Comparison of ENCODE assay signal across 8 cellular contexts in the genomic region with DNA sequence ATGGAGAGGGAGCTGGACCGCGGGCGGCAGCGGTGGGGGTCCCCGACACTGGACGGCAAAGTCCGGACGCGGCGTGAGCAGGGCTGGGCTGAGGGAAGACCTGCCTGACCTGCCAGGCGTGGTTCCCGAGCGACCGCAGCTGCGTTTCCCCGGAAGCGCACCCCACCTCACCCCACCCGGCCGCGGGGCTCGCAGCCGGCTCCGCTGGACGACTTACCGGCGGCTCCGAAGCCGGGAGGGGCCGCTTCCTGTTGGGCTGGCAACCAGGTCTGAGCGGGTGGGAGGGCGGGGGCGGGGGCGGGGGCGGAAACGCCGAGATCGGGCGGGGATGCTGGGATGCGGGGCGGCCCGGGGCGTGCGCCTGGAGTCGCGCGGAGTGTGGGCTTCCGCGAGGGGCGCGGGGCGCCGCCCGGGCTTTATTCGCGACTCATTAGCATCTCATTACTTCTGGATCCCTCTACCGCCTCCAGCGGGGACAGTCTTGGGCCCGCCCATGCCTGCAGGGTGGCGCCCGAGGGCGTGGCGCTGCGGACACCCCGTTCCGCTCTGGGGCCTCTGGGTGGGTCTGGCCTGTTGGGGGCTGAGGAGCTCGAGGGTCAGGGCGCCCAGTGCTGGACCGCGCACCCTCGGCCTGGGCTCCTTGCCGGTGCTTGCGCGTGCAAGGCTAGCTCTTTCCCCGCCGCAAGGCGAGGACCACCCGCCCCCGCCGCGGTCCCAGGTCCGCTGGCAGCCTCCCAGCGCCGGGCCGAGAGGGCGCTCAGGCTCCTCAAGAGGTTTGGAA. TPM values are rescaled to one million over a fixed set of nuclear protein-coding genes. Genes with fewer than 3 reads are reported as not detected.
DNase-seq lines count a peak whose midpoint lies in the region; ATAC-seq lines count a peak whose summit lies in the region.

Gene MICAL1 (minus strand): TSS at position 271 of the 781 bp plus-strand sequence. CDS start 1,576 bp downstream, outside the sequence.

- no peaks in the 10 kb centered on the region for H3K27me3 Mint-ChIP-seq in activated CD4-positive, alpha-beta memory T cell treated with anti-CD3 and anti-CD28 coated beads for 36 hours
- no peaks in the 10 kb centered on the region for H3K27me3 Mint-ChIP-seq in memory B cell

- peak; percentile 54 for ATAC-seq in GM18861 (IDR thresholded peaks at IDR 0.05; ENCODE audit: unreplicated experiment)
- ATAC-seq in HG03064 (IDR thresholded peaks at IDR 0.05; ENCODE audit: low read depth, unreplicated experiment): peak; percentile 40
- ATAC-seq in memory B cell (ENCODE audit: low read depth): peak; percentile 61

- peaks cover 16% of the 10 kb centered on the region for H3K36me3 Mint-ChIP-seq in activated CD4-positive, alpha-beta memory T cell treated with anti-CD3 and anti-CD28 coated beads for 36 hours
- H3K36me3 Mint-ChIP-seq in memory B cell: peaks cover 6% of the 10 kb centered on the region

- intact Hi-C loops in activated CD4-positive, alpha-beta memory T cell treated with anti-CD3 and anti-CD28 coated beads for 36 hours (cut with micrococcal nuclease): loop anchor here (1.0 to 5.0 kb wide), 5 partner anchors 15 to 893 kb away; partner anchors contain the start of genes FOXO3, PPIL6, SESN1 and SMPD2

- CTCF ChIA-PET in activated CD4-positive, alpha-beta memory T cell treated with anti-CD3 and anti-CD28 coated beads for 36 hours (lab: Charles Lee): interaction anchor here (0.8 to 5.4 kb wide), 4 partner anchors 12 to 72 kb away, joined by 3 to 37 read pairs (median 6); partner anchors contain the start of genes PPIL6 and SMPD2

- H3K4me3 Mint-ChIP-seq in activated CD4-positive, alpha-beta memory T cell treated with anti-CD3 and anti-CD28 coated beads for 36 hours: peak within 1 kb of the TSS; percentile 93
- H3K4me3 Mint-ChIP-seq in memory B cell: peak within 1 kb of the TSS; percentile 99

- H3K4me1 Mint-ChIP-seq in activated CD4-positive, alpha-beta memory T cell treated with anti-CD3 and anti-CD28 coated beads for 36 hours (ENCODE audit: low read depth): peaks cover 65% of the 10 kb centered on the region
- peaks cover 42% of the 10 kb centered on the region for H3K4me1 Mint-ChIP-seq in memory B cell

- POLR2A ChIA-PET in activated CD4-positive, alpha-beta memory T cell treated with anti-CD3 and anti-CD28 coated beads for 36 hours (lab: Charles Lee): interaction anchor here (0.5 to 5.5 kb wide), 8 partner anchors 11 to 284 kb away, joined by 3 to 37 read pairs (median 6); partner anchors contain the start of genes CD164, PPIL6, SMPD2 and ZBTB24

- no peaks in the 10 kb centered on the region for H3K9me3 Mint-ChIP-seq in activated CD4-positive, alpha-beta memory T cell treated with anti-CD3 and anti-CD28 coated beads for 36 hours
- H3K9me3 Mint-ChIP-seq in memory B cell: no peaks in the 10 kb centered on the region

- peak; percentile 83 for DNase-seq in AG08395 (ENCODE audit: low spot score)
- DNase-seq in NCI-H524 (lab: John Stamatoyannopoulos, UW): peak; percentile 57 to 75
- DNase-seq in activated CD4-positive, alpha-beta memory T cell treated with anti-CD3 and anti-CD28 coated beads for 36 hours: peak; percentile 78
- peak; percentile 69 for DNase-seq in effector CD8-positive, alpha-beta T cell (lab: John Stamatoyannopoulos, UW)
- peak; percentile 80 to 87 for DNase-seq in memory B cell (ENCODE audit: low spot score in 2 of 2)
- DNase-seq in stimulated activated CD8-positive, alpha-beta memory T cell treated with anti-CD3 and anti-CD28 coated beads, Interleukin-15, amount 100 ng/mL, for 24 hours (ENCODE audit: low read depth): peak; percentile 31

- peak within 1 kb of the TSS; percentile 90 for H3K27ac Mint-ChIP-seq in activated CD4-positive, alpha-beta memory T cell treated with anti-CD3 and anti-CD28 coated beads for 36 hours
- peak within 1 kb of the TSS; percentile 100 for H3K27ac Mint-ChIP-seq in memory B cell

RNA-seq across cellular contexts. Expression of gene MICAL1, which starts in this region (rescaled TPM):
- 10 to 100 TPM; 39.4 to 45.0 TPM for total RNA-seq in activated CD4-positive, alpha-beta memory T cell treated with anti-CD3 and anti-CD28 coated beads for 36 hours

Comparison
In these comparisons a context has a peak if more than half of its experiments do, and no peak if none do; other contexts are left out.
1. Peak in every context shown above with its lines: DNase-seq and ATAC-seq.
2. DNase-seq: peak in every context shown above with its lines; median percentile 84 in memory B cell; 83 in AG08395; 78 in activated CD4-positive, alpha-beta memory T cell treated with anti-CD3 and anti-CD28 coated beads for 36 hours; 69 in effector CD8-positive, alpha-beta T cell; 66 in NCI-H524; 31 in stimulated activated CD8-positive, alpha-beta memory T cell treated with anti-CD3 and anti-CD28 coated beads, Interleukin-15, amount 100 ng/mL, for 24 hours.